ENCODE assay signal across 1 cellular context in genomic region chr6:49430866-49431265, GRCh38.
TF ChIP-seq lines count a peak whose summit lies in the region.

No MANE protein-coding gene starts in this region.

TF ChIP-seq in K562, 482 proteins besides CTCF, POLR2A, EP300 and RAD21 (continued from another document):
- TF ChIP-seq ATF6 (CRISPR knock-in tag; IDR thresholded peaks at IDR 0.05) (no peak), ZNF316 (IDR thresholded peaks at IDR 0.05) (0 out of 2 replicates have a peak, but pooled peaks have one; percentile 7)
